ENCODE assay signal across 1 cellular context in genomic region chr3:119311191-119311925, GRCh38.
A peak's percentile ranks its signal among the peaks of the same experiment; 100 is the strongest.
TF ChIP-seq lines count a peak whose summit lies in the region.

No MANE protein-coding gene starts in this region.

TF ChIP-seq in SK-N-SH, 30 proteins besides CTCF, POLR2A, EP300 and RAD21 (continued from another document):
- TF ChIP-seq PBX3 (IDR thresholded peaks at IDR 0.05) (peak; percentile 86), FOXM1 (IDR thresholded peaks at IDR 0.05; ENCODE audit: low read depth) (no peak), TEAD4 (IDR thresholded peaks at IDR 0.05; ENCODE audit: borderline replicate concordance, insufficient read depth) (peak; percentile 60; the same call in 1 of the 2 replicates)
